ENCODE assay signal across 1 cellular context in the genomic region with DNA sequence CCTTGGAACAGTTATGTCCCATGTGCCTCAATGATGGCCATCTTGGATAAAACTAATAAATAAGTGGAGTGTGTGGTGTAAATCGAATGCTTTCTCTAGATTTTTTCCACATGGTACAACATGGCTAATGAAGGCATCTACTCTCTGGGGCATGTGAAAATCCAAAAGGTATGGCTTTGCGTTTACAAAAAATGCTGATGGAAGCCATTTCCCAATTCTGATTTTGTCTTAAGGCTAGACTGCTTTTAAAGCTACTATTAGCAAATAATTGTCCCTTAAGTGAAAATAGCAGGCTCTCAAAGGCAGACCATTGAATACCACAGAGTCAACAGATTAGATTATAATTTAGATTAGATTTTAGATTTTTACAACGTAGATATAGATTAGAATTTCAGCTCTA.
TF ChIP-seq lines count a peak whose summit lies in the region.

No MANE protein-coding gene starts in this region.

TF ChIP-seq in HepG2, 621 proteins besides CTCF, POLR2A, EP300 and RAD21 (continued from another document):
- TF ChIP-seq, protein P1, sequence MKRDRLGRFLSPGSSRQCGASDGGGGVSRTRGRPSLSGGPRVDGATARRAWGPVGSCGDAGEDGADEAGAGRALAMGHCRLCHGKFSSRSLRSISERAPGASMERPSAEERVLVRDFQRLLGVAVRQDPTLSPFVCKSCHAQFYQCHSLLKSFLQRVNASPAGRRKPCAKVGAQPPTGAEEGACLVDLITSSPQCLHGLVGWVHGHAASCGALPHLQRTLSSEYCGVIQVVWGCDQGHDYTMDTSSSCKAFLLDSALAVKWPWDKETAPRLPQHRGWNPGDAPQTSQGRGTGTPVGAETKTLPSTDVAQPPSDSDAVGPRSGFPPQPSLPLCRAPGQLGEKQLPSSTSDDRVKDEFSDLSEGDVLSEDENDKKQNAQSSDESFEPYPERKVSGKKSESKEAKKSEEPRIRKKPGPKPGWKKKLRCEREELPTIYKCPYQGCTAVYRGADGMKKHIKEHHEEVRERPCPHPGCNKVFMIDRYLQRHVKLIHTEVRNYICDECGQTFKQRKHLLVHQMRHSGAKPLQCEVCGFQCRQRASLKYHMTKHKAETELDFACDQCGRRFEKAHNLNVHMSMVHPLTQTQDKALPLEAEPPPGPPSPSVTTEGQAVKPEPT (CRISPR knock-in tag; IDR thresholded peaks at IDR 0.05; ENCODE audit: low read depth) = no peak
- no peak for TF ChIP-seq CAMTA2 (CRISPR knock-in tag; IDR thresholded peaks at IDR 0.05; ENCODE audit: borderline replicate concordance)
- TF ChIP-seq TGIF2 (CRISPR knock-in tag; IDR thresholded peaks at IDR 0.05) = no peak
- no peak for TF ChIP-seq JUND (CRISPR knock-in tag; IDR thresholded peaks at IDR 0.05)
- TF ChIP-seq MAFK (conservative IDR thresholded peaks at IDR 0.05 in 1 of 2, IDR thresholded peaks at IDR 0.05 in 1 of 2; ENCODE audit: low read length in 2 of 2) = peak; percentile 85 to 88
- TF ChIP-seq CEBPG (CRISPR knock-in tag; IDR thresholded peaks at IDR 0.05) = no peak
